9 cellular contexts compared by ENCODE assay signal in the genomic region with DNA sequence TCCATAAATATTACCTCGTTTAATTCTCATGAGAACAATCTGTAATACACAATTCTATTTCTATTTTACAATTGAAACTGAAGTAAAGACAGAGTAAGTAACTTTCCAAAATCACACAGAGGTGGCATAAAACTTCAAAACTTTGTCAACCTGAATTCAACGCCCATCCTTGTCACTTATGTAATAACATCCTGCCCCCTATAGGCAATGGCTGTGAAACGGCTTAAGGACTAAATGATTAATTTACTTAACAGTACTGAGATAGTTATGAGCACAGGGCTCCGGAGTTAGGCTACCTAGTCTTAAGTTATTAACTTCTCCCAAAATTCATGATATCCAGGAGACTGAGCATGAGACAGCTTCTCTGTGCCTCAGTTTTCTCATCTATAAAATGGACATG.
DNase-seq lines count a peak whose midpoint lies in the region; ATAC-seq, FAIRE-seq and TF ChIP-seq lines count a peak whose summit lies in the region.
"Had no signal": no experiment of that assay in that cellular context is flagged by ENCODE, and none has a peak within 500 bp of the region (broad histone marks: within the 10 kb centered on the region; RNA-seq: fewer than 3 reads in every experiment).

No MANE protein-coding gene starts in this region.

- no peaks in the 10 kb centered on the region for H3K9me3 ChIP-seq in astrocyte (ENCODE audit: insufficient read depth, low read depth, low read length)
- H3K9me3 ChIP-seq in effector memory CD4-positive, alpha-beta T cell (ENCODE audit: control insufficient read depth, low read length), result no peaks in the 10 kb centered on the region
- H3K9me3 ChIP-seq: colonic mucosa had no signal

- H3K27me3 Mint-ChIP-seq in astrocyte (ENCODE audit: low read depth, unreplicated experiment), result peaks cover 11% of the 10 kb centered on the region
- peaks cover 13 to 31% of the 10 kb centered on the region in 2 donors for H3K27me3 Mint-ChIP-seq in natural killer cell (ENCODE audit: low read depth in 2 of 2)
- peaks cover 22% of the 10 kb centered on the region for H3K27me3 Mint-ChIP-seq in activated naive CD8-positive, alpha-beta T cell treated with anti-CD3 and anti-CD28 coated beads for 36 hours

- H3K79me2 ChIP-seq in astrocyte (ENCODE audit: insufficient read depth, low read length), result no peaks in the 10 kb centered on the region

- peaks cover 15% of the 10 kb centered on the region for H3K27me3 ChIP-seq in astrocyte (ENCODE audit: insufficient read depth, low read length)
- no peaks in the 10 kb centered on the region for H3K27me3 ChIP-seq in effector memory CD4-positive, alpha-beta T cell (replicated peaks; ENCODE audit: control insufficient read depth, insufficient read depth, low read length, poor library complexity, severe bottlenecking)
- H3K27me3 ChIP-seq: colonic mucosa had no signal

- H3K4me2 ChIP-seq in astrocyte (ENCODE audit: low read length), result no peak overlapping the region

- no peak overlapping the region for H3K27ac ChIP-seq in astrocyte (ENCODE audit: low read depth, low read length)
- no peak overlapping the region for H3K27ac ChIP-seq in effector memory CD4-positive, alpha-beta T cell (ENCODE audit: insufficient read depth, low read length, poor library complexity, severe bottlenecking)
- H3K27ac ChIP-seq: colonic mucosa had no signal

- TF ChIP-seq CTCF in GM10248 (IDR thresholded peaks at IDR 0.05; ENCODE audit: control extremely low read depth, extremely low read depth, low read depth, missing control alignments), result peak; percentile 34
- TF ChIP-seq CTCF in astrocyte (IDR thresholded peaks at IDR 0.05; ENCODE audit: insufficient read depth, low read depth, low read length), result peak; percentile 49
- no peak for TF ChIP-seq CTCF in natural killer cell (IDR thresholded peaks at IDR 0.05)

- CTCF ChIA-PET in GM10248 (lab: Yijun Ruan, JAX), result interaction anchor here (1.3 kb wide), 1 partner anchor 18 kb away, joined by 4 read pairs; no protein-coding TSS in a partner anchor

- ATAC-seq in GM19023 (IDR thresholded peaks at IDR 0.05; ENCODE audit: unreplicated experiment) (no peak), natural killer cell (no peak)

- H3K4me3 Mint-ChIP-seq in astrocyte (ENCODE audit: unreplicated experiment) (no peak overlapping the region), natural killer cell (no peak overlapping the region)
- H3K4me3 Mint-ChIP-seq in activated naive CD8-positive, alpha-beta T cell treated with anti-CD3 and anti-CD28 coated beads for 36 hours, result no peak overlapping the region

- no peak overlapping the region for H3K9ac ChIP-seq in astrocyte (ENCODE audit: low read length)

- intact Hi-C loops in natural killer cell (cut with micrococcal nuclease), result no loop called here

- no peaks in the 10 kb centered on the region for H3K36me3 ChIP-seq in astrocyte (ENCODE audit: insufficient read depth, low read length)
- H3K36me3 ChIP-seq in effector memory CD4-positive, alpha-beta T cell (ENCODE audit: control insufficient read depth, insufficient read depth, low read length), result no peaks in the 10 kb centered on the region
- H3K36me3 ChIP-seq: colonic mucosa had no signal

- FAIRE-seq in astrocyte (lab: Jason Lieb, UNC), result no peak

- POLR2A ChIA-PET in GM10248 (lab: Yijun Ruan, JAX), result no interaction called here

- DNase-seq in GM10248 (ENCODE audit: extremely low spot score) (peak; percentile 37), Kasumi-1 (lab: John Stamatoyannopoulos, UW) (peak; percentile 1 to 16), astrocyte (ENCODE audit: low read depth) (peak; percentile 2), midbrain (lab: John Stamatoyannopoulos, UW) (peak; percentile 19), natural killer cell (no peak)
- DNase-seq in effector memory CD4-positive, alpha-beta T cell, result no peak
- no peak for DNase-seq in activated naive CD8-positive, alpha-beta T cell treated with anti-CD3 and anti-CD28 coated beads for 36 hours
- DNase-seq: colonic mucosa had no signal

- H3K4me1 ChIP-seq in astrocyte (ENCODE audit: insufficient read depth, low read length), result no peaks in the 10 kb centered on the region
- H3K4me1 ChIP-seq in effector memory CD4-positive, alpha-beta T cell (ENCODE audit: control insufficient read depth, insufficient read depth, low read length, poor library complexity, severe bottlenecking), result no peaks in the 10 kb centered on the region
- H3K4me1 ChIP-seq: colonic mucosa had no signal

- H3K36me3 Mint-ChIP-seq in astrocyte (ENCODE audit: low read depth, unreplicated experiment), result no peaks in the 10 kb centered on the region
- H3K36me3 Mint-ChIP-seq in natural killer cell, result no peaks in the 10 kb centered on the region
- no peaks in the 10 kb centered on the region for H3K36me3 Mint-ChIP-seq in activated naive CD8-positive, alpha-beta T cell treated with anti-CD3 and anti-CD28 coated beads for 36 hours

- H3K4me3 ChIP-seq in astrocyte (ENCODE audit: insufficient read depth, low read depth, low read length), result no peak overlapping the region
- H3K4me3 ChIP-seq in effector memory CD4-positive, alpha-beta T cell (ENCODE audit: insufficient read depth, low read depth, low read length, poor library complexity, severe bottlenecking), result no peak overlapping the region
- H3K4me3 ChIP-seq: colonic mucosa had no signal

- no peaks in the 10 kb centered on the region for H3K9me3 Mint-ChIP-seq in astrocyte (ENCODE audit: unreplicated experiment)
- H3K9me3 Mint-ChIP-seq in natural killer cell, result no peaks in the 10 kb centered on the region
- H3K9me3 Mint-ChIP-seq in activated naive CD8-positive, alpha-beta T cell treated with anti-CD3 and anti-CD28 coated beads for 36 hours, result no peaks in the 10 kb centered on the region

- H3K4me1 Mint-ChIP-seq in astrocyte (ENCODE audit: low read depth, unreplicated experiment) (no peaks in the 10 kb centered on the region), natural killer cell (no peaks in the 10 kb centered on the region)
- H3K4me1 Mint-ChIP-seq in activated naive CD8-positive, alpha-beta T cell treated with anti-CD3 and anti-CD28 coated beads for 36 hours, result no peaks in the 10 kb centered on the region

- no peaks in the 10 kb centered on the region for H4K20me1 ChIP-seq in astrocyte (ENCODE audit: insufficient read depth, low read length)

- no peak overlapping the region for H3K27ac Mint-ChIP-seq in astrocyte (ENCODE audit: unreplicated experiment)
- no peak overlapping the region for H3K27ac Mint-ChIP-seq in natural killer cell
- no peak overlapping the region for H3K27ac Mint-ChIP-seq in activated naive CD8-positive, alpha-beta T cell treated with anti-CD3 and anti-CD28 coated beads for 36 hours

- H2AFZ ChIP-seq in astrocyte (ENCODE audit: low read depth, low read length), result no peak overlapping the region

Comparison
In these comparisons a context has a peak if more than half of its experiments do, and no peak if none do; other contexts are left out.
1. DNase-seq: peak in GM10248 (single experiment), Kasumi-1 (2 of 2), astrocyte (single experiment) and midbrain (single experiment); none in effector memory CD4-positive, alpha-beta T cell (0 of 3), natural killer cell (single experiment) and activated naive CD8-positive, alpha-beta T cell treated with anti-CD3 and anti-CD28 coated beads for 36 hours (single experiment).